Comparison of ENCODE assay signal across 15 cellular contexts in genomic region chr11:21933095-21933494, GRCh38.
DNase-seq lines count a peak whose midpoint lies in the region; ATAC-seq and TF ChIP-seq lines count a peak whose summit lies in the region.
"Had no signal": no experiment of that assay in that cellular context is flagged by ENCODE, and none has a peak within 500 bp of the region (broad histone marks: within the 10 kb centered on the region; RNA-seq: fewer than 3 reads in every experiment).

No MANE protein-coding gene starts in this region.

- H3F3A ChIP-seq in neural progenitor cell (ENCODE audit: low read depth) = no peaks in the 10 kb centered on the region

- H3K9me3 Mint-ChIP-seq in neural progenitor cell = no peaks in the 10 kb centered on the region
- H3K9me3 Mint-ChIP-seq: memory B cell had no signal

- no peak overlapping the region for H3K4me2 ChIP-seq in neural progenitor cell

- no peaks in the 10 kb centered on the region for H3K36me3 Mint-ChIP-seq in neural progenitor cell
- H3K36me3 Mint-ChIP-seq: memory B cell had no signal

- H2AFZ ChIP-seq in neural progenitor cell (replicated peaks) = no peak overlapping the region

- H3K4me3 ChIP-seq in astrocyte of the spinal cord (ENCODE audit: low read depth, low read length) (no peak overlapping the region), neural progenitor cell (no peak overlapping the region), stomach (no peak overlapping the region)
- H3K4me3 ChIP-seq: testis had no signal

- no peaks in the 10 kb centered on the region for H3K9me3 ChIP-seq in neural progenitor cell (ENCODE audit: low read depth)
- no peaks in the 10 kb centered on the region for H3K9me3 ChIP-seq in stomach
- H3K9me3 ChIP-seq: testis had no signal

- H3K79me2 ChIP-seq in neural progenitor cell (ENCODE audit: low read depth) = no peaks in the 10 kb centered on the region

- no peaks in the 10 kb centered on the region for H3K27me3 Mint-ChIP-seq in neural progenitor cell (ENCODE audit: insufficient read depth, low read depth)
- H3K27me3 Mint-ChIP-seq: memory B cell had no signal

- no peak overlapping the region for H3K27ac Mint-ChIP-seq in neural progenitor cell
- H3K27ac Mint-ChIP-seq: memory B cell had no signal

- ATAC-seq in HG03439 (IDR thresholded peaks at IDR 0.05; ENCODE audit: unreplicated experiment) = no peak

- H3K27ac ChIP-seq in neural progenitor cell (no peak overlapping the region), stomach (no peak overlapping the region)
- H3K27ac ChIP-seq: testis had no signal

- peak; percentile 19 for TF ChIP-seq CTCF in astrocyte of the spinal cord (IDR thresholded peaks at IDR 0.05; ENCODE audit: low read depth, low read length)
- peak; percentile 63 for TF ChIP-seq CTCF in neural progenitor cell (IDR thresholded peaks at IDR 0.05)
- peak in 1 of 7 experiments; percentile 45 for TF ChIP-seq CTCF in stomach (IDR thresholded peaks at IDR 0.05)

- TF ChIP-seq EP300 in stomach (IDR thresholded peaks at IDR 0.05) = no peak

- WGBS in stomach, 5 donors = 24 to 48% (median 35%) methylated on average over 1 of the region's 1 CpG

- no peak overlapping the region for H3K4me3 Mint-ChIP-seq in neural progenitor cell
- H3K4me3 Mint-ChIP-seq: memory B cell had no signal

- H3K9ac ChIP-seq in neural progenitor cell = no peak overlapping the region

- in situ Hi-C loops in astrocyte of the spinal cord (cut with HindIII; ENCODE audit: low sequenced_read_pairs) = no loop called here

- peak; percentile 4 for DNase-seq in DMS 273 (lab: John Stamatoyannopoulos, UW; ENCODE audit: unreplicated experiment)
- DNase-seq in DMS 273 treated with DMSO at 0.1 percent for 48 hours (lab: John Stamatoyannopoulos, UW) = no peak
- peak; percentile 16 for DNase-seq in HT-29 (ENCODE audit: low spot score)
- DNase-seq in astrocyte of the spinal cord (ENCODE audit: low read depth, low spot score) = no peak
- no peak for DNase-seq in neural progenitor cell (ENCODE audit: low spot score)
- DNase-seq in activated gamma-delta T cell (lab: John Stamatoyannopoulos, UW) = no peak
- no peak for DNase-seq in stomach
- DNase-seq: 8988T; erythroblast; NCI-H2029 treated with DMSO at 0.1 percent for 48 hours; stimulated activated CD4-positive, alpha-beta T cell treated with anti-CD3 and anti-CD28 coated beads, Interleukin-15, amount 100 ng/mL, for 24 hours; T1000; testis had no signal

- H3K27me3 ChIP-seq in neural progenitor cell (no peaks in the 10 kb centered on the region), stomach (no peaks in the 10 kb centered on the region)
- H3K27me3 ChIP-seq: testis had no signal

- TF ChIP-seq POLR2A in stomach (IDR thresholded peaks at IDR 0.05) = no peak

- H4K20me1 ChIP-seq in neural progenitor cell (ENCODE audit: low read depth) = no peaks in the 10 kb centered on the region

- intact Hi-C loops in stomach (cut with DNase I; ENCODE audit: low total_unique reads) = no loop called here

- H3K36me3 ChIP-seq in neural progenitor cell (no peaks in the 10 kb centered on the region), stomach (no peaks in the 10 kb centered on the region)

- no peaks in the 10 kb centered on the region for H3K4me1 Mint-ChIP-seq in neural progenitor cell
- H3K4me1 Mint-ChIP-seq: memory B cell had no signal

- no peaks in the 10 kb centered on the region for H3K4me1 ChIP-seq in neural progenitor cell
- no peaks in the 10 kb centered on the region for H3K4me1 ChIP-seq in stomach
- H3K4me1 ChIP-seq: testis had no signal

Comparison
In these comparisons a context has a peak if more than half of its experiments do, and no peak if none do; other contexts are left out.
1. DNase-seq: peak in DMS 273 (single experiment) and HT-29 (single experiment); none in DMS 273 treated with DMSO at 0.1 percent for 48 hours (single experiment), astrocyte of the spinal cord (single experiment), neural progenitor cell (single experiment), activated gamma-delta T cell (single experiment) and stomach (single experiment).